ENCODE assay signal across 23 cellular contexts in the genomic region with DNA sequence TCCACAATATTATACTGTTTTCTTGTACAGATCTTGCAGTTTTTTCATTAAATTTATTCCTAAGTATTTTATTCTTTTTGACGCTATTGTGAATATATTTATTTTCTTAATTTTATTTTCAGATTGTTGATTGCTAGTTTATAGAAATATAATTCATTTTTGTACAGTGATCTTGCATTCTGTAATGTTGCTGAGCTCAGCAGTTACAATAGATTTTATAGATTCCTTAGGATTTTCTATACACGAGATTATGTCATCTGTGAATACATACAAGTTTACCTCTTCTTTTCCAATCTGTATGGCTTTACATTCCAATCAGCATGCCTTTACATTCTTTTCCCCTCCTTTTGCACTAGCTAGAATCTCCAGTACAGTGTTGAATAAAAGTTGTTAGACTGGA.
DNase-seq lines count a peak whose midpoint lies in the region; ATAC-seq, FAIRE-seq and TF ChIP-seq lines count a peak whose summit lies in the region.
"Had no signal": no experiment of that assay in that cellular context is flagged by ENCODE, and none has a peak within 500 bp of the region (broad histone marks: within the 10 kb centered on the region; RNA-seq: fewer than 3 reads in every experiment).

No MANE protein-coding gene starts in this region.

- no peak overlapping the region for H3K9ac ChIP-seq in HepG2 (ENCODE audit: insufficient read depth, low read depth, low read length)
- no peak overlapping the region for H3K9ac ChIP-seq in IMR-90 (ENCODE audit: low read depth, low read length)
- no peak overlapping the region for H3K9ac ChIP-seq in H1 (replicated peaks in 1 of 4; ENCODE audit: extremely low read depth in 1 of 4, low read depth in 3 of 4, low read length in 3 of 4)
- H3K9ac ChIP-seq: BLaER1 had no signal

- POLR2A ChIA-PET in HepG2 (lab: Yijun Ruan, JAX) (no interaction called here), IMR-90 (lab: Charles Lee; ENCODE audit: unreplicated experiment) (no interaction called here), H1 (lab: Charles Lee; ENCODE audit: partially characterized antibody) (no interaction called here)
- POLR2A ChIA-PET in CD8-positive, alpha-beta memory T cell (lab: Charles Lee) = no interaction called here

- peaks cover 4 to 22% of the 10 kb centered on the region in 2 donors for H3K27me3 Mint-ChIP-seq in CD8-positive, alpha-beta memory T cell

- no peak for TF ChIP-seq CTCF in HepG2 (CRISPR knock-in tag; IDR thresholded peaks at IDR 0.05)
- TF ChIP-seq CTCF in right lobe of liver (IDR thresholded peaks at IDR 0.05) = no peak
- TF ChIP-seq CTCF in IMR-90 (conservative IDR thresholded peaks at IDR 0.05; ENCODE audit: low read depth, low read length) = no peak
- TF ChIP-seq CTCF in H1 (IDR thresholded peaks at IDR 0.05; ENCODE audit: control extremely low read depth in 1 of 3, insufficient read depth in 1 of 3, low read depth in 1 of 3, low read length in 3 of 3) = no peak

- H3K14ac ChIP-seq in IMR-90 (replicated peaks; ENCODE audit: low read depth, low read length) = no peak overlapping the region
- no peak overlapping the region for H3K14ac ChIP-seq in H1 (ENCODE audit: insufficient read length)

- no peak overlapping the region for H2AK9ac ChIP-seq in IMR-90 (replicated peaks; ENCODE audit: low read depth, low read length, poor library complexity)

- H3K36me3 Mint-ChIP-seq in CD8-positive, alpha-beta memory T cell = peaks cover 0 to 8% (median 2%) of the 10 kb centered on the region in 3 donors
- H3K36me3 Mint-ChIP-seq: CD14-positive monocyte; CD4-positive, alpha-beta memory T cell; CD4-positive, CD25-positive, alpha-beta regulatory T cell had no signal

- CTCF ChIA-PET in HepG2 (lab: Yijun Ruan, JAX; ENCODE audit: low intra/inter-chr PET ratio, low total read pairs) = no interaction called here
- CTCF ChIA-PET in IMR-90 (lab: Yijun Ruan, JAX) = interaction anchor here (0.6 kb wide), 1 partner anchor 132 kb away, joined by 3 read pairs; no protein-coding TSS in a partner anchor
- CTCF ChIA-PET in H1 (lab: Charles Lee; ENCODE audit: partially characterized antibody) = interaction anchor here (0.6 to 1.0 kb wide), 3 partner anchors 11 to 207 kb away, joined by 3 to 4 read pairs (median 3); no protein-coding TSS in a partner anchor
- CTCF ChIA-PET in CD8-positive, alpha-beta memory T cell (lab: Charles Lee) = no interaction called here

- H3K4me3 ChIP-seq in HepG2 (replicated peaks in 1 of 3; ENCODE audit: insufficient read depth in 1 of 3, low read depth in 2 of 3, low read length in 3 of 3) (no peak overlapping the region), right lobe of liver (no peak overlapping the region), IMR-90 (ENCODE audit: insufficient read depth, low read depth, low read length) (no peak overlapping the region), H1 (ENCODE audit: extremely low read depth in 1 of 4, insufficient read depth in 2 of 4, low read depth in 3 of 4, low read length in 4 of 4) (no peak overlapping the region)
- no peak overlapping the region for H3K4me3 ChIP-seq in CD8-positive, alpha-beta memory T cell (ENCODE audit: low read length)
- H3K4me3 ChIP-seq: BLaER1 had no signal

- dilution Hi-C loops in IMR-90 (cut with HindIII; ENCODE audit: low sequenced_read_pairs, unreplicated experiment) = no loop called here

- BruUV-seq in HepG2 (replicated peaks; lab: Mats Ljungman, UMichigan) = no TSS peak
- BruUV-seq in IMR-90 (replicated peaks; lab: Mats Ljungman, UMichigan) = no TSS peak

- H3K27ac Mint-ChIP-seq in CD8-positive, alpha-beta memory T cell = no peak overlapping the region
- H3K27ac Mint-ChIP-seq: CD14-positive monocyte; CD4-positive, alpha-beta memory T cell; CD4-positive, CD25-positive, alpha-beta regulatory T cell had no signal

- no peak for TF ChIP-seq RAD21 in HepG2 (CRISPR knock-in tag; IDR thresholded peaks at IDR 0.05)
- TF ChIP-seq RAD21 in IMR-90 (IDR thresholded peaks at IDR 0.05; ENCODE audit: low read length) = no peak
- no peak for TF ChIP-seq RAD21 in H1 (IDR thresholded peaks at IDR 0.05 in 1 of 2, conservative IDR thresholded peaks at IDR 0.05 in 1 of 2; ENCODE audit: low read depth in 2 of 2, low read length in 2 of 2)

- no peak overlapping the region for H3K23ac ChIP-seq in IMR-90 (ENCODE audit: low read depth, low read length)
- H3K23ac ChIP-seq in H1 (ENCODE audit: insufficient read length) = no peak overlapping the region

- H4K8ac ChIP-seq in IMR-90 (ENCODE audit: low read depth in 2 of 2, low read length in 2 of 2) (no peak overlapping the region), H1 (ENCODE audit: extremely low read depth, insufficient read depth, low read length) (no peak overlapping the region)

- 12% methylated on average over 2 of the region's 2 CpGs for WGBS in HepG2 (ENCODE audit: low lambda C conversion rate)
- 75% methylated on average over 2 of the region's 2 CpGs for WGBS in right lobe of liver (ENCODE audit: insufficient coverage, low coverage, low lambda C conversion rate, missing lambda C conversion rate)
- WGBS in IMR-90 (ENCODE audit: extremely low coverage in 2 of 2, insufficient read length in 1 of 2), 2 experiments = no CpG with 5 or more reads among the region's 2 CpGs
- WGBS in H1 (ENCODE audit: extremely low coverage in 1 of 2, insufficient coverage in 1 of 2, insufficient read length in 1 of 2, insufficient replicate concordance in 2 of 2, low coverage in 1 of 2, low lambda C conversion rate in 2 of 2, missing lambda C conversion rate in 1 of 2), 2 experiments = 95% methylated on average over 2 of the region's 2 CpGs; no CpG with 5 or more reads in 1 of the 2 experiments

- no peak overlapping the region for H2AFZ ChIP-seq in HepG2 (ENCODE audit: low read length)
- no peak overlapping the region for H2AFZ ChIP-seq in IMR-90 (replicated peaks; ENCODE audit: low read length, poor library complexity)
- H2AFZ ChIP-seq in H1 (ENCODE audit: low read length) = no peak overlapping the region

- FAIRE-seq in HepG2 (lab: Jason Lieb, UNC) = no peak
- FAIRE-seq in H1 (lab: Jason Lieb, UNC) = no peak
- FAIRE-seq: D721Med, GM12891, GM19239 had no signal

- H2BK20ac ChIP-seq in IMR-90 (ENCODE audit: low read depth, low read length) = no peak overlapping the region
- no peak overlapping the region for H2BK20ac ChIP-seq in H1 (ENCODE audit: low read length)

- H3K4me2 ChIP-seq in HepG2 (ENCODE audit: low read depth, low read length) (no peak overlapping the region), IMR-90 (ENCODE audit: low read depth, low read length) (no peak overlapping the region), H1 (ENCODE audit: insufficient read depth in 1 of 2, low read depth in 2 of 2, low read length in 2 of 2) (no peak overlapping the region)
- H3K4me2 ChIP-seq: BLaER1 had no signal

- H3K79me2 ChIP-seq in HepG2 (ENCODE audit: insufficient read depth, low read length) (no peaks in the 10 kb centered on the region), H1 (ENCODE audit: control insufficient read depth in 1 of 2, insufficient read depth in 2 of 2, low read length in 2 of 2) (no peaks in the 10 kb centered on the region)

- H4K91ac ChIP-seq in IMR-90 (ENCODE audit: insufficient read depth, low read depth, low read length) = no peak overlapping the region
- H4K91ac ChIP-seq in H1 (replicated peaks; ENCODE audit: insufficient read length, low read length) = no peak overlapping the region

- no peaks in the 10 kb centered on the region; the same call in 1 of the 2 replicates for H3K23me2 ChIP-seq in H1 (ENCODE audit: low read depth, low read length)

- no peak overlapping the region for H3K4me3 Mint-ChIP-seq in CD8-positive, alpha-beta memory T cell
- H3K4me3 Mint-ChIP-seq: CD14-positive monocyte; CD4-positive, alpha-beta memory T cell; CD4-positive, CD25-positive, alpha-beta regulatory T cell had no signal

- TF ChIP-seq POLR2A in HepG2 (IDR thresholded peaks at IDR 0.05; ENCODE audit: insufficient read depth in 1 of 2, low read depth in 2 of 2, low read length in 2 of 2) = no peak
- TF ChIP-seq POLR2A in right lobe of liver (IDR thresholded peaks at IDR 0.05) = no peak
- no peak for TF ChIP-seq POLR2A in IMR-90 (IDR thresholded peaks at IDR 0.05; ENCODE audit: low read depth, low read length)
- no peak for TF ChIP-seq POLR2A in H1 (IDR thresholded peaks at IDR 0.05; ENCODE audit: control extremely low read depth in 1 of 2, low read depth in 2 of 2, low read length in 2 of 2)

- H3K27ac ChIP-seq in HepG2 (ENCODE audit: extremely low read length, insufficient read depth, low read length) = no peak overlapping the region
- H3K27ac ChIP-seq in right lobe of liver = no peak overlapping the region
- H3K27ac ChIP-seq in IMR-90 (ENCODE audit: insufficient read depth, low read length) = no peak overlapping the region
- no peak overlapping the region for H3K27ac ChIP-seq in H1 (ENCODE audit: low read depth, low read length)
- H3K27ac ChIP-seq in CD8-positive, alpha-beta memory T cell (ENCODE audit: low read depth, low read length) = no peak overlapping the region
- H3K27ac ChIP-seq: 22Rv1, BLaER1 had no signal

- no peak overlapping the region for H2BK5ac ChIP-seq in IMR-90 (ENCODE audit: low read depth, low read length, poor library complexity, severe bottlenecking)
- no peak overlapping the region for H2BK5ac ChIP-seq in H1 (ENCODE audit: low read depth, low read length)

- in situ Hi-C loops in HepG2 (cut with HindIII; ENCODE audit: extremely low pct_ligation_motif_present, low pct_unique_long_range_greater_than_20kb) = no loop called here
- in situ Hi-C loops in IMR-90 (cut with MboI; ENCODE audit: low sequenced_read_pairs) = no loop called here

- H2AK5ac ChIP-seq in IMR-90 (ENCODE audit: low read depth, low read length) = no peak overlapping the region
- H2AK5ac ChIP-seq in H1 (ENCODE audit: low read depth, low read length) = no peak overlapping the region

- TF ChIP-seq EP300 in HepG2 (IDR thresholded peaks at IDR 0.05; ENCODE audit: low read depth in 2 of 2, low read length in 2 of 2) (no peak), HepG2 (CRISPR knock-in tag; IDR thresholded peaks at IDR 0.05; ENCODE audit: borderline replicate concordance) (no peak), H1 (IDR thresholded peaks at IDR 0.05; ENCODE audit: borderline replicate concordance in 1 of 2, low read depth in 2 of 2, low read length in 2 of 2) (no peak)

- H3K79me1 ChIP-seq in IMR-90 (ENCODE audit: low read depth in 1 of 2, low read length in 2 of 2) (no peaks in the 10 kb centered on the region), H1 (ENCODE audit: low read depth, low read length) (no peaks in the 10 kb centered on the region)

- H2BK120ac ChIP-seq in IMR-90 (ENCODE audit: low read depth, low read length) = no peak overlapping the region
- H2BK120ac ChIP-seq in H1 (replicated peaks; ENCODE audit: low read depth, low read length) = no peak overlapping the region

- H4K5ac ChIP-seq in IMR-90 (ENCODE audit: low read depth, low read length) = no peak overlapping the region
- H4K5ac ChIP-seq in H1 (ENCODE audit: insufficient read length, low read depth, low read length) = no peak overlapping the region

- intact Hi-C loops in HepG2 (cut with micrococcal nuclease; ENCODE audit: unreplicated experiment) (no loop called here), right lobe of liver (cut with DNase I) (no loop called here), IMR-90 (cut with micrococcal nuclease) (no loop called here)

- H3K36me3 ChIP-seq in HepG2 (replicated peaks in 1 of 2; ENCODE audit: control insufficient read depth in 1 of 2, insufficient read depth in 2 of 2, low read length in 2 of 2) (no peaks in the 10 kb centered on the region), right lobe of liver (no peaks in the 10 kb centered on the region), IMR-90 (ENCODE audit: control insufficient read depth, insufficient read depth, low read length) (no peaks in the 10 kb centered on the region), H1 (ENCODE audit: control insufficient read depth in 2 of 4, insufficient read depth in 4 of 4, low read length in 3 of 4) (no peaks in the 10 kb centered on the region)
- H3K36me3 ChIP-seq in CD8-positive, alpha-beta memory T cell (ENCODE audit: insufficient read depth, low read length) = no peaks in the 10 kb centered on the region
- H3K36me3 ChIP-seq: BE2C, BLaER1 had no signal

- H3K27me3 ChIP-seq in HepG2 (ENCODE audit: control insufficient read depth in 1 of 2, insufficient read depth in 2 of 2, low read length in 2 of 2) (0 out of 5 replicates have a peak, but pooled peaks cover 0 to 2% of the 10 kb centered on the region in 2 experiments), right lobe of liver (no peaks in the 10 kb centered on the region), IMR-90 (ENCODE audit: control insufficient read depth, insufficient read depth, low read length) (no peaks in the 10 kb centered on the region), H1 (replicated peaks in 1 of 4; ENCODE audit: control insufficient read depth in 3 of 4, extremely low read depth in 1 of 4, insufficient read depth in 3 of 4, low read length in 3 of 4) (no peaks in the 10 kb centered on the region; a peak in 1 of 7 replicates)
- H3K27me3 ChIP-seq in CD8-positive, alpha-beta memory T cell (ENCODE audit: insufficient read depth, low read length, poor library complexity, severe bottlenecking) = peaks cover 5% of the 10 kb centered on the region
- H3K27me3 ChIP-seq: BLaER1 had no signal

- H3K18ac ChIP-seq in IMR-90 (ENCODE audit: low read depth, low read length) (no peak overlapping the region), H1 (ENCODE audit: extremely low read depth, low read length) (no peak overlapping the region)

- H3K56ac ChIP-seq in IMR-90 (ENCODE audit: extremely low read depth, insufficient read depth, low read length) = no peak overlapping the region
- no peak overlapping the region for H3K56ac ChIP-seq in H1 (replicated peaks; ENCODE audit: insufficient read length, low read depth, low read length)

- H4K20me1 ChIP-seq in HepG2 (ENCODE audit: insufficient read depth, low read length) (no peaks in the 10 kb centered on the region), IMR-90 (ENCODE audit: insufficient read depth, low read length) (no peaks in the 10 kb centered on the region), H1 (replicated peaks in 1 of 2; ENCODE audit: control insufficient read depth in 1 of 2, insufficient read depth in 2 of 2, low read length in 2 of 2) (no peaks in the 10 kb centered on the region)
- H4K20me1 ChIP-seq: BLaER1 had no signal

- H3K4ac ChIP-seq in IMR-90 (ENCODE audit: low read depth, low read length) (no peak overlapping the region), H1 (replicated peaks; ENCODE audit: insufficient read length, low read depth, low read length) (no peak overlapping the region)

- DNase-seq in HepG2 (ENCODE audit: low spot score) (no peak), right lobe of liver (no peak), IMR-90 (no peak), H1 (ENCODE audit: low read depth in 1 of 2, low spot score in 2 of 2) (no peak), DMS79 (lab: John Stamatoyannopoulos, UW) (no peak)
- DNase-seq in CD8-positive, alpha-beta memory T cell = no peak
- DNase-seq: ACHN; BE2C; C1 segment of cervical spinal cord; Caco-2; Calu3; CD4-positive, alpha-beta memory T cell; CD4-positive, CD25-positive, alpha-beta regulatory T cell; DND-41; EL; GF-D8 had no signal

- no peak overlapping the region for H2BK12ac ChIP-seq in H1 (ENCODE audit: low read depth, low read length)

- no peak for ATAC-seq in HepG2
- ATAC-seq in right lobe of liver = no peak
- ATAC-seq in IMR-90 (ENCODE audit: low read depth) = no peak
- no peak for ATAC-seq in HG03045 (IDR thresholded peaks at IDR 0.05; ENCODE audit: unreplicated experiment)

- no peaks in the 10 kb centered on the region for H3K9me3 ChIP-seq in HepG2 (ENCODE audit: low read length)
- no peaks in the 10 kb centered on the region for H3K9me3 ChIP-seq in right lobe of liver
- no peaks in the 10 kb centered on the region for H3K9me3 ChIP-seq in IMR-90 (ENCODE audit: control insufficient read depth, insufficient read depth, low read length)
- H3K9me3 ChIP-seq in H1 (ENCODE audit: insufficient read depth in 2 of 2, low read depth in 1 of 2, low read length in 1 of 2) = no peaks in the 10 kb centered on the region
- no peaks in the 10 kb centered on the region for H3K9me3 ChIP-seq in CD8-positive, alpha-beta memory T cell (ENCODE audit: low read length)
- H3K9me3 ChIP-seq: BE2C, BLaER1 had no signal

- H2BK15ac ChIP-seq in IMR-90 (ENCODE audit: low read depth, low read length) = no peak overlapping the region
- H2BK15ac ChIP-seq in H1 (ENCODE audit: low read length) = no peak overlapping the region

- no peaks in the 10 kb centered on the region for H3K4me1 ChIP-seq in HepG2 (ENCODE audit: insufficient read depth, low read length)
- no peaks in the 10 kb centered on the region for H3K4me1 ChIP-seq in right lobe of liver
- H3K4me1 ChIP-seq in IMR-90 (ENCODE audit: control insufficient read depth, insufficient read depth, low read length) = no peaks in the 10 kb centered on the region
- no peaks in the 10 kb centered on the region for H3K4me1 ChIP-seq in H1 (replicated peaks in 1 of 4; ENCODE audit: control insufficient read depth in 3 of 4, insufficient read depth in 4 of 4, low read length in 3 of 4)
- H3K4me1 ChIP-seq in CD8-positive, alpha-beta memory T cell (ENCODE audit: insufficient read depth, low read length) = no peaks in the 10 kb centered on the region
- H3K4me1 ChIP-seq: BE2C, Caco-2 had no signal

- H3K4me1 Mint-ChIP-seq in CD8-positive, alpha-beta memory T cell = no peaks in the 10 kb centered on the region
- H3K4me1 Mint-ChIP-seq: CD14-positive monocyte; CD4-positive, alpha-beta memory T cell; CD4-positive, CD25-positive, alpha-beta regulatory T cell had no signal

- peaks cover 0 to 3% (median 0%) of the 10 kb centered on the region in 5 donors for H3K9me3 Mint-ChIP-seq in CD8-positive, alpha-beta memory T cell

- no peaks in the 10 kb centered on the region for H3K9me1 ChIP-seq in IMR-90 (ENCODE audit: insufficient read depth, low read length)

Comparison
In these comparisons a context has a peak if more than half of its experiments do, and no peak if none do; other contexts are left out.
1. CTCF ChIA-PET loops: an anchor here in IMR-90 (0.6 kb wide) and H1 (0.6 to 1.0 kb wide); none called in HepG2 and CD8-positive, alpha-beta memory T cell.